Comparison of ENCODE assay signal across 8 cellular contexts in genomic region chr1:31587720-31588423, GRCh38. TPM values are rescaled to one million over a fixed set of nuclear protein-coding genes. Genes with fewer than 3 reads are reported as not detected.
DNase-seq lines count a peak whose midpoint lies in the region; ATAC-seq and TF ChIP-seq lines count a peak whose summit lies in the region.

No MANE protein-coding gene starts in this region.

- H3K4me3 ChIP-seq in upper lobe of right lung, result no peak overlapping the region

- H3K9me3 ChIP-seq in upper lobe of right lung, result no peaks in the 10 kb centered on the region

- ATAC-seq in omental fat pad (ENCODE audit: low FRiP score) (peak; percentile 66), upper lobe of right lung (peak; percentile 70), HG02970 (IDR thresholded peaks at IDR 0.05; ENCODE audit: low FRiP score, unreplicated experiment) (no peak)

- intact Hi-C loops in upper lobe of right lung (cut with DNase I), result no loop called here

- TF ChIP-seq CTCF in omental fat pad (IDR thresholded peaks at IDR 0.05), result no peak
- TF ChIP-seq CTCF in upper lobe of right lung (IDR thresholded peaks at IDR 0.05), result peak; percentile 61

- DNase-seq in activated naive CD4-positive, alpha-beta T cell treated with Interleukin-2 at 50 U/mL for 16 hours, result peak; percentile 56
- no peak for DNase-seq in activated naive CD4-positive, alpha-beta T cell (lab: John Stamatoyannopoulos, UW)
- DNase-seq in NCI-H69 (lab: John Stamatoyannopoulos, UW) (peak; percentile 54), fibroblast of peridontal ligament (ENCODE audit: extremely low read depth) (peak; percentile 39), omental fat pad (ENCODE audit: low spot score) (peak; percentile 32), upper lobe of right lung (peak; percentile 85)
- peak; percentile 12 for DNase-seq in activated CD8-positive, alpha-beta memory T cell treated with anti-CD3 and anti-CD28 coated beads, Interleukin-2, amount 50 U/mL, for 24 hours (ENCODE audit: extremely low read depth)

- H3K36me3 ChIP-seq in upper lobe of right lung, result peaks cover 6% of the 10 kb centered on the region

- H3K27ac ChIP-seq in upper lobe of right lung, result peak overlapping the region; percentile 89

- peaks cover 49% of the 10 kb centered on the region for H3K4me1 ChIP-seq in upper lobe of right lung

- no peaks in the 10 kb centered on the region for H3K27me3 ChIP-seq in upper lobe of right lung

RNA-seq across cellular contexts. Expression of gene TINAGL1, which starts 11.6 kb away (rescaled TPM):
- total RNA-seq in omental fat pad (100 to 1,000 TPM in 3 of 4 donors, 10 to 100 TPM in 1; 89.7 to 661 (median 197) TPM), upper lobe of right lung (154 TPM)

RNA-seq across cellular contexts. Expression of gene HCRTR1, which starts 29.6 kb away (rescaled TPM):
- total RNA-seq in omental fat pad (1 to 10 TPM in 1 of 4 donors, not detected in 3; 1.6 TPM), upper lobe of right lung (not detected)

RNA-seq across cellular contexts. Expression of gene PEF1, which starts 56.8 kb away (rescaled TPM):
- total RNA-seq in omental fat pad, result 10 to 100 TPM; 54.7 to 73.5 (median 67.3) TPM
- total RNA-seq in upper lobe of right lung, result 69.9 TPM

Comparison
In these comparisons a context has a peak if more than half of its experiments do, and no peak if none do; other contexts are left out.
1. DNase-seq: peak in activated naive CD4-positive, alpha-beta T cell treated with Interleukin-2 at 50 U/mL for 16 hours (single experiment), NCI-H69 (single experiment), activated CD8-positive, alpha-beta memory T cell treated with anti-CD3 and anti-CD28 coated beads, Interleukin-2, amount 50 U/mL, for 24 hours (single experiment), fibroblast of peridontal ligament (single experiment), omental fat pad (single experiment) and upper lobe of right lung (single experiment); none in activated naive CD4-positive, alpha-beta T cell (0 of 4).